Comparison of ENCODE assay signal across 8 cellular contexts in genomic region chr2:10304458-10305253, GRCh38. TPM values are rescaled to one million over a fixed set of nuclear protein-coding genes. Genes with fewer than 3 reads are reported as not detected.
DNase-seq lines count a peak whose midpoint lies in the region; ATAC-seq and TF ChIP-seq lines count a peak whose summit lies in the region.

No MANE protein-coding gene starts in this region.

- H3K4me3 ChIP-seq in SU-DHL-6 (ENCODE audit: insufficient read depth, low read length, poor library complexity, severe bottlenecking) (no peak overlapping the region), fibroblast of pulmonary artery (replicated peaks; ENCODE audit: low read depth, low read length) (peak overlapping the region; percentile 65), trophoblast cell (ENCODE audit: low read depth, low read length) (peak overlapping the region; percentile 32)

- H3K9me3 ChIP-seq in SU-DHL-6 (ENCODE audit: insufficient read depth, low read length) (no peaks in the 10 kb centered on the region), trophoblast cell (ENCODE audit: insufficient read depth, low read depth, low read length) (peaks cover 3% of the 10 kb centered on the region)

- in situ Hi-C loops in G401 (cut with HindIII; ENCODE audit: low sequenced_read_pairs), result no loop called here

- H3K27me3 ChIP-seq in SU-DHL-6 (ENCODE audit: low read length) (no peaks in the 10 kb centered on the region; the same call in 1 of the 2 replicates), trophoblast cell (ENCODE audit: insufficient read depth, low read length) (peaks cover 20% of the 10 kb centered on the region)

- no peak overlapping the region for H2BK5ac ChIP-seq in trophoblast cell (ENCODE audit: low read depth, low read length, poor library complexity)

- WGBS in trophoblast cell (ENCODE audit: extremely low coverage, insufficient coverage, insufficient read length), result no CpG with 5 or more reads among the region's 28 CpGs

- H3K4me1 ChIP-seq in trophoblast cell (ENCODE audit: control insufficient read depth in 1 of 2, insufficient read depth in 2 of 2, low read length in 2 of 2), result peaks cover 15 to 17% of the 10 kb centered on the region in 2 experiments

- H2BK120ac ChIP-seq in trophoblast cell (ENCODE audit: insufficient read depth, low read length, poor library complexity), result no peak overlapping the region

- no peak overlapping the region for H4K12ac ChIP-seq in trophoblast cell (ENCODE audit: low read depth, low read length)

- H3K23ac ChIP-seq in trophoblast cell (ENCODE audit: low read length), result no peak overlapping the region

- H3F3A ChIP-seq in SU-DHL-6 (ENCODE audit: insufficient read depth), result no peaks in the 10 kb centered on the region

- no peak overlapping the region for H3K14ac ChIP-seq in trophoblast cell (ENCODE audit: low read length)

- H3K9me2 ChIP-seq in SU-DHL-6 (replicated peaks; ENCODE audit: insufficient read depth, low read length), result no peaks in the 10 kb centered on the region

- no peak overlapping the region for H2AK5ac ChIP-seq in trophoblast cell (ENCODE audit: low read length)

- peak; percentile 59 for DNase-seq in G401 (ENCODE audit: low spot score)
- DNase-seq in fibroblast of pulmonary artery (ENCODE audit: low read depth), result no peak
- no peak for DNase-seq in trophoblast cell
- DNase-seq in activated CD4-positive, CD25-positive, alpha-beta regulatory T cell (lab: John Stamatoyannopoulos, UW), result no peak
- no peak for DNase-seq in sciatic nerve (ENCODE audit: low spot score)
- no peak for DNase-seq in kidney glomerular epithelial cell (lab: John Stamatoyannopoulos, UW)

- H3K4me2 ChIP-seq in SU-DHL-6 (ENCODE audit: low read depth, low read length, poor library complexity, severe bottlenecking), result peak overlapping the region; percentile 68
- H3K4me2 ChIP-seq in trophoblast cell (ENCODE audit: low read length), result peak overlapping the region; percentile 99

- intact Hi-C loops in sciatic nerve (cut with DNase I), result no loop called here

- ATAC-seq in HG03095 (IDR thresholded peaks at IDR 0.05; ENCODE audit: unreplicated experiment), result no peak
- ATAC-seq in sciatic nerve, result no peak

- H3K79me1 ChIP-seq in trophoblast cell (ENCODE audit: low read length), result peaks cover 13% of the 10 kb centered on the region

- H2BK12ac ChIP-seq in trophoblast cell (ENCODE audit: low read length), result no peak overlapping the region

- peak overlapping the region; percentile 23 for H3K18ac ChIP-seq in trophoblast cell (ENCODE audit: low read length)

- H4K20me1 ChIP-seq in SU-DHL-6 (ENCODE audit: low read depth, low read length), result no peaks in the 10 kb centered on the region

- peak overlapping the region; percentile 16 for H3K4ac ChIP-seq in trophoblast cell (ENCODE audit: low read depth, low read length)

- no peak overlapping the region for H2AFZ ChIP-seq in SU-DHL-6 (ENCODE audit: low read depth, low read length, severe bottlenecking)
- H2AFZ ChIP-seq in trophoblast cell (ENCODE audit: insufficient read depth, low read length, poor library complexity), result no peak overlapping the region

- H3K36me3 ChIP-seq in SU-DHL-6 (ENCODE audit: low read length), result no peaks in the 10 kb centered on the region
- H3K36me3 ChIP-seq in trophoblast cell (ENCODE audit: control insufficient read depth in 1 of 2, insufficient read depth in 2 of 2, low read length in 2 of 2), result no peaks in the 10 kb centered on the region

- H3K79me2 ChIP-seq in SU-DHL-6 (ENCODE audit: insufficient read depth, low read length), result no peaks in the 10 kb centered on the region
- peaks cover 9% of the 10 kb centered on the region for H3K79me2 ChIP-seq in trophoblast cell (ENCODE audit: control insufficient read depth, insufficient read depth, low read length, poor library complexity)

- H3K27ac ChIP-seq in SU-DHL-6 (ENCODE audit: low read depth, low read length) (no peak overlapping the region), trophoblast cell (ENCODE audit: low read depth, low read length) (no peak overlapping the region)

- H4K8ac ChIP-seq in trophoblast cell (ENCODE audit: low read depth, low read length), result no peak overlapping the region

- no peak for TF ChIP-seq CTCF in SU-DHL-6 (IDR thresholded peaks at IDR 0.05; ENCODE audit: insufficient read depth, low read length, poor library complexity, severe bottlenecking)
- TF ChIP-seq CTCF in fibroblast of pulmonary artery (IDR thresholded peaks at IDR 0.05; ENCODE audit: low read length, missing control alignments), result no peak

- H4K91ac ChIP-seq in trophoblast cell (ENCODE audit: low read depth, low read length), result no peak overlapping the region

- H3K9ac ChIP-seq in SU-DHL-6 (ENCODE audit: low read length) (no peak overlapping the region), trophoblast cell (ENCODE audit: low read length) (peak overlapping the region; percentile 12)

RNA-seq across cellular contexts. Expression of gene HPCAL1, which starts 2.0 kb away (rescaled TPM):
- total RNA-seq in G401 (2014; rRNA removed; shearing (Covaris generic)), result 12.7 and 34.8 TPM in 2 replicates
- 124 and 139 TPM in 2 replicates for polyA plus RNA-seq in trophoblast cell (2013)
- total RNA-seq in sciatic nerve, result 31.7 TPM
